9 cellular contexts compared by ENCODE assay signal in the genomic region with DNA sequence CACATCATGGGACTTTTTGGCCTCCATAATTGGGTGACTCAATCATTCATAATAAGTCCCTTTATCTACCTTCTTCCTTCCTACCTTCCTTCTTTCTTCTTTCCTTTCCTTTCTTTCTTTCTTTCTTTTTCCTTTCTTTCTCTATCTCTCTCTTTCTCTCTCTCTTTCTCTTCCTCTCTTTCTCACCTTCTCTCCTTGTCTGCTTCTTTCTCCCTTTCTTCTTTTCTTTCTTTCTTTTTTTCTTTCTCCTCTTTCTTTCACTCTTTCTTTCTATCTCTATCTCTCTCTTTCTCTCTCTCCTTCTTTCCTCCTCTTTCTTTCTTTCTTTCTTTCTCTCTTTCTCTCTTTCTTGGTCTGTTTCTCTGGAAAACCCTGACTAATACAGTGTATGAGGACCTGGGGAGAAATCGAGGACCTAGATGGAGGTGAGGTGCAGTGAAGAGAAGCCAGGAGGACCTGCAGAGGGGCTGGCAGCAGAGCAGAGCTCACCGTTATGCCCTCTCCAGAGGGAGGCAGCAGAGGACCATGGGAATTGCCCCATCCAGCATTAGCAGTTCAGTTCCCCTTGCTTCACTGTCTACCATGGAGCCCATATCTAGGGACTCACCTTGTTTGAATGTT. TPM values are rescaled to one million over a fixed set of nuclear protein-coding genes. Genes with fewer than 3 reads are reported as not detected.
DNase-seq lines count a peak whose midpoint lies in the region; ATAC-seq, FAIRE-seq and TF ChIP-seq lines count a peak whose summit lies in the region.
"Had no signal": no experiment of that assay in that cellular context is flagged by ENCODE, and none has a peak within 500 bp of the region (broad histone marks: within the 10 kb centered on the region; RNA-seq: fewer than 3 reads in every experiment).

No MANE protein-coding gene starts in this region.

- no peaks in the 10 kb centered on the region for H3K9me1 ChIP-seq in keratinocyte (ENCODE audit: control insufficient read depth, extremely low read depth, insufficient read depth, low read length)

- dilution Hi-C loops in keratinocyte (cut with MboI; ENCODE audit: extremely low pct_ligation_motif_present, low sequenced_read_pairs) = no loop called here

- no peak overlapping the region for H3K4me2 ChIP-seq in keratinocyte (ENCODE audit: control insufficient read depth, extremely low read depth, insufficient read depth, low read depth, low read length)

- H3K27ac ChIP-seq in keratinocyte (ENCODE audit: control insufficient read depth, insufficient read depth, low read length) (no peak overlapping the region), upper lobe of right lung (no peak overlapping the region)

- H3K27me3 ChIP-seq in BE2C = no peaks in the 10 kb centered on the region
- peaks cover 13% of the 10 kb centered on the region for H3K27me3 ChIP-seq in H7 (ENCODE audit: control insufficient read depth, insufficient read depth, low read length)
- H3K27me3 ChIP-seq in keratinocyte (ENCODE audit: control insufficient read depth, extremely low read depth, insufficient read depth, low read length) = peaks cover 22% of the 10 kb centered on the region
- H3K27me3 ChIP-seq in upper lobe of right lung = peaks cover 12% of the 10 kb centered on the region

- no peaks in the 10 kb centered on the region for H3K79me2 ChIP-seq in keratinocyte (ENCODE audit: control insufficient read depth, insufficient read depth, low read length)

- no peaks in the 10 kb centered on the region for H3K9me3 Mint-ChIP-seq in activated naive CD8-positive, alpha-beta T cell treated with anti-CD3 and anti-CD28 coated beads for 36 hours
- H3K9me3 Mint-ChIP-seq: stimulated activated naive CD8-positive, alpha-beta T cell treated with anti-CD3 and anti-CD28 coated beads, Interleukin-15, Interleukin-2, amounts not matched to agents 100 ng/mL and 50 ng/mL, for 24 hours had no signal

- H3K9me3 ChIP-seq in BE2C (no peaks in the 10 kb centered on the region), keratinocyte (ENCODE audit: control insufficient read depth, low read depth, low read length) (no peaks in the 10 kb centered on the region), upper lobe of right lung (no peaks in the 10 kb centered on the region)

- no peak overlapping the region for H3K27ac Mint-ChIP-seq in activated naive CD8-positive, alpha-beta T cell treated with anti-CD3 and anti-CD28 coated beads for 36 hours
- H3K27ac Mint-ChIP-seq: stimulated activated naive CD8-positive, alpha-beta T cell treated with anti-CD3 and anti-CD28 coated beads, Interleukin-15, Interleukin-2, amounts not matched to agents 100 ng/mL and 50 ng/mL, for 24 hours had no signal

- no peaks in the 10 kb centered on the region for H4K20me1 ChIP-seq in keratinocyte (ENCODE audit: control insufficient read depth, extremely low read depth, insufficient read depth, low read length)

- peak; percentile 71 for DNase-seq in BE2C
- peak; percentile 68 for DNase-seq in H7
- DNase-seq in NOMO-1 treated with DMSO at 0.1 percent for 48 hours (lab: John Stamatoyannopoulos, UW; ENCODE audit: unreplicated experiment) = peak; percentile 50
- DNase-seq in activated naive CD8-positive, alpha-beta T cell treated with anti-CD3 and anti-CD28 coated beads for 36 hours = peak; percentile 48
- peak; percentile 40 for DNase-seq in keratinocyte (ENCODE audit: low read depth, low spot score)
- DNase-seq in upper lobe of right lung = no peak

- no peak overlapping the region for H3K9ac ChIP-seq in keratinocyte (ENCODE audit: control insufficient read depth, extremely low read depth, insufficient read depth, low read length)

- intact Hi-C loops in upper lobe of right lung (cut with DNase I) = no loop called here

- peaks cover 4% of the 10 kb centered on the region; the same call in 1 of the 2 replicates for H3K4me1 ChIP-seq in BE2C
- H3K4me1 ChIP-seq in keratinocyte (ENCODE audit: control insufficient read depth, extremely low read depth, insufficient read depth, low read length) = no peaks in the 10 kb centered on the region
- H3K4me1 ChIP-seq in upper lobe of right lung = no peaks in the 10 kb centered on the region

- ATAC-seq in upper lobe of right lung = peak; percentile 68
- ATAC-seq in HG02981 (IDR thresholded peaks at IDR 0.05; ENCODE audit: unreplicated experiment) = no peak
- no peak for ATAC-seq in HG03095 (IDR thresholded peaks at IDR 0.05; ENCODE audit: unreplicated experiment)

- no peak overlapping the region for H2AFZ ChIP-seq in keratinocyte (ENCODE audit: control insufficient read depth, low read length)

- no peaks in the 10 kb centered on the region for H3K4me1 Mint-ChIP-seq in activated naive CD8-positive, alpha-beta T cell treated with anti-CD3 and anti-CD28 coated beads for 36 hours

- H3K36me3 ChIP-seq in BE2C (no peaks in the 10 kb centered on the region), H7 (replicated peaks; ENCODE audit: control insufficient read depth, insufficient read depth, low read length) (no peaks in the 10 kb centered on the region), keratinocyte (ENCODE audit: control insufficient read depth in 2 of 2, extremely low read depth in 1 of 2, insufficient read depth in 2 of 2, low read length in 2 of 2) (no peaks in the 10 kb centered on the region), upper lobe of right lung (no peaks in the 10 kb centered on the region)

- TF ChIP-seq CTCF in BE2C (IDR thresholded peaks at IDR 0.05; ENCODE audit: low read depth, low read length) (peak; percentile 77), keratinocyte (optimal IDR thresholded peaks at IDR 0.05 in 1 of 3, IDR thresholded peaks at IDR 0.05 in 1 of 3, conservative IDR thresholded peaks at IDR 0.05 in 1 of 3; ENCODE audit: extremely low read depth in 1 of 3, insufficient read depth in 2 of 3, low read length in 3 of 3) (peak; percentile 94 to 99 (median 97)), upper lobe of right lung (IDR thresholded peaks at IDR 0.05) (peak; percentile 35)

- no peaks in the 10 kb centered on the region for H3K36me3 Mint-ChIP-seq in activated naive CD8-positive, alpha-beta T cell treated with anti-CD3 and anti-CD28 coated beads for 36 hours

- peaks cover 54% of the 10 kb centered on the region for H3K27me3 Mint-ChIP-seq in activated naive CD8-positive, alpha-beta T cell treated with anti-CD3 and anti-CD28 coated beads for 36 hours

- no peak overlapping the region for H3K4me3 ChIP-seq in BE2C (ENCODE audit: low read depth, low read length)
- H3K4me3 ChIP-seq in H7 (ENCODE audit: insufficient read depth, low read depth, low read length) = no peak overlapping the region
- H3K4me3 ChIP-seq in keratinocyte (ENCODE audit: control insufficient read depth in 2 of 3, extremely low read depth in 1 of 3, insufficient read depth in 2 of 3, low read depth in 1 of 3, low read length in 3 of 3) = no peak overlapping the region
- no peak overlapping the region for H3K4me3 ChIP-seq in upper lobe of right lung

- FAIRE-seq in keratinocyte (lab: Jason Lieb, UNC) = peak; percentile 86

- H3K4me3 Mint-ChIP-seq in activated naive CD8-positive, alpha-beta T cell treated with anti-CD3 and anti-CD28 coated beads for 36 hours = no peak overlapping the region
- H3K4me3 Mint-ChIP-seq: stimulated activated naive CD8-positive, alpha-beta T cell treated with anti-CD3 and anti-CD28 coated beads, Interleukin-15, Interleukin-2, amounts not matched to agents 100 ng/mL and 50 ng/mL, for 24 hours had no signal

RNA-seq across cellular contexts. Expression of a gene that starts 52.7 kb away (rescaled TPM):
- 7.1 TPM for polyA plus RNA-seq in BE2C (2012; ENCODE audit: insufficient read depth, insufficient read length, low read depth)
- 13.0 and 13.2 TPM in 2 replicates for total RNA-seq in H7 (2014; rRNA removed; shearing (Covaris generic))
- total RNA-seq in activated naive CD8-positive, alpha-beta T cell treated with anti-CD3 and anti-CD28 coated beads for 36 hours = 10 to 100 TPM; 14.0 to 14.3 TPM
- 13.2 to 21.7 TPM (median 16.6 TPM) in 3 replicates for polyA plus RNA-seq in keratinocyte
- 35.9 TPM for polyA plus RNA-seq in keratinocyte (2011; ENCODE audit: low read depth)
- 9.4 and 15.7 TPM in 2 replicates for polyA plus RNA-seq in keratinocyte (2011; cell fraction: cytosol; rRNA removed)
- 21.2 and 24.2 TPM in 2 replicates for polyA plus RNA-seq in keratinocyte (2011; cell fraction: nucleus; rRNA removed)
- polyA plus RNA-seq in keratinocyte (2012; ENCODE audit: low replicate concordance) = 8.4 and 11.0 TPM in 2 replicates
- 7.5 to 27.4 TPM (median 21.3 TPM) in 3 replicates for polyA minus RNA-seq in keratinocyte
- polyA minus RNA-seq in keratinocyte (2011; cell fraction: cytosol; rRNA and poly(A)+ RNA removed) = 14.4 TPM
- polyA minus RNA-seq in keratinocyte (2011; cell fraction: nucleus; rRNA and poly(A)+ RNA removed) = 18.7 and 27.5 TPM in 2 replicates
- 18.2 TPM for total RNA-seq in upper lobe of right lung

Comparison
In these comparisons a context has a peak if more than half of its experiments do, and no peak if none do; other contexts are left out.
1. CTCF ChIP-seq: peak in every context shown above with its lines; median percentile 97 in keratinocyte; 77 in BE2C; 35 in upper lobe of right lung.